22 cellular contexts compared by ENCODE assay signal in genomic region chr10:42930516-42931205, GRCh38.
"Had no signal": no experiment of that assay in that cellular context is flagged by ENCODE, and none has a peak within 500 bp of the region (broad histone marks: within the 10 kb centered on the region; RNA-seq: fewer than 3 reads in every experiment).

No MANE protein-coding gene starts in this region.

- H3K4me1 ChIP-seq: ascending aorta had no signal

- H3K27me3 ChIP-seq: body of pancreas had no signal

- H3K9me3 ChIP-seq: ascending aorta, body of pancreas, Peyer's patch had no signal

- DNase-seq: activated CD4-positive, alpha-beta T cell treated with anti-CD3 and anti-CD28 coated beads for 4 hours; activated effector memory CD4-positive, alpha-beta T cell treated with anti-CD3 and anti-CD28 coated beads, Interleukin-2, amount 50 U/mL, for 16 hours; activated naive CD4-positive, alpha-beta T cell treated with Interleukin-2 at 50 U/mL for 16 hours; activated naive CD8-positive, alpha-beta T cell treated with anti-CD3 and anti-CD28 coated beads, Interleukin-2, amount 50 U/mL, for 24 hours; activated T-cell treated with anti-CD3 and anti-CD28 coated beads, Interleukin-2, amount 50 U/mL, for 4 hours; amniotic stem cell; body of pancreas; MV-4-11; NCI-H1092 treated with DMSO at 0.1 percent for 48 hours; NCI-H1417 treated with DMSO at 0.1 percent for 48 hours; NCI-H187; NCI-H2081; NCI-H446; NCI-H524; Peyer's patch; Right ventricle myocardium superior had no signal

- H3K4me3 ChIP-seq: ascending aorta, body of pancreas, Peyer's patch had no signal

- ATAC-seq: activated CD4-positive, CD25-positive, alpha-beta regulatory T cell treated with anti-CD3 and anti-CD28 coated beads, Interleukin-2, amount 50 U/mL, for 24 hours; activated CD8-positive, alpha-beta T cell treated with anti-CD3 and anti-CD28 coated beads, Interleukin-2, amount 10 ng/mL, durations not matched to agents 7 days and 5 days; activated naive CD4-positive, alpha-beta T cell treated with anti-CD3 and anti-CD28 coated beads, Interleukin-2, amount 50 U/mL, for 72 hours; activated naive CD8-positive, alpha-beta T cell treated with anti-CD3 and anti-CD28 coated beads, Interleukin-2, amount 50 U/mL, for 24 hours; activated T-cell treated with anti-CD3 and anti-CD28 coated beads, Interleukin-2, amount 50 U/mL, for 4 hours; body of pancreas had no signal

- H3K27ac ChIP-seq: ascending aorta, body of pancreas, Peyer's patch, RWPE1 had no signal

- H3K36me3 ChIP-seq: ascending aorta, Peyer's patch had no signal

- FAIRE-seq: bronchial epithelial cell had no signal
